8 cellular contexts compared by ENCODE assay signal in the genomic region with DNA sequence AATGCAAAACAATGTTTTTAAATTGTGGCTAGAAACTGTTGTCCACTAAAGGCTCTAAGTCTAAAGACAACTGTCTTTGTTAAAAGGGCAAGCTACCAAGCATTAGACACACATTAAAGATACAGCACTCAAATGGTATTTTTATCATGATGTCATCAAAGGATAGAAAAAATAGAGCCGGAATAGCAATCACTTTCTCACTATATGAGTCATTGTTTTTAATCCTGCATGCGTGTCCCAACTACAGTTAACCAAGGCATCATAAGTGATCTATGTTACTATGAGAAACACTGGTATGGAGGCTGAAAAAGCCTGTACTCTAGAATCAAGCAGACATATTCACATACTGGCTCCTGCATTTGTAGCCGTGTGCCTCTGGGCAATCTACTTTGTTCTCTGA. TPM values are rescaled to one million over a fixed set of nuclear protein-coding genes. Genes with fewer than 3 reads are reported as not detected.
DNase-seq lines count a peak whose midpoint lies in the region; ATAC-seq and TF ChIP-seq lines count a peak whose summit lies in the region.

No MANE protein-coding gene starts in this region.

- peaks cover 0 to 48% of the 10 kb centered on the region in 2 donors for H3K4me1 ChIP-seq in right atrium auricular region
- H3K4me1 ChIP-seq in vagina, result peaks cover 39% of the 10 kb centered on the region

- DNase-seq in right atrium auricular region (ENCODE audit: low spot score) (no peak), Right ventricle myocardium superior (no peak), amniotic stem cell (lab: John Stamatoyannopoulos, UW) (peak; percentile 83), kidney glomerular epithelial cell (lab: John Stamatoyannopoulos, UW) (peak; percentile 98), vagina (ENCODE audit: extremely low spot score in 2 of 2) (no peak), SIG-M5 (lab: John Stamatoyannopoulos, UW) (no peak), cortex of kidney (lab: John Stamatoyannopoulos, UW) (no peak)
- no peak for DNase-seq in activated CD4-positive, CD25-positive, alpha-beta regulatory T cell (lab: John Stamatoyannopoulos, UW)

- peaks cover 0 to 1% of the 10 kb centered on the region in 2 donors for H3K9me3 ChIP-seq in right atrium auricular region
- no peaks in the 10 kb centered on the region for H3K9me3 ChIP-seq in vagina

- H3K36me3 ChIP-seq in right atrium auricular region (no peaks in the 10 kb centered on the region), vagina (no peaks in the 10 kb centered on the region)

- H3K4me3 ChIP-seq in right atrium auricular region (no peak overlapping the region), vagina (no peak overlapping the region)

- intact Hi-C loops in Right ventricle myocardium superior (cut with DNase I), result no loop called here
- intact Hi-C loops in vagina (cut with DNase I), result loop anchor here (5.0 kb wide), 1 partner anchor 84 kb away; no protein-coding TSS in a partner anchor

- no peak for TF ChIP-seq POLR2A in vagina (IDR thresholded peaks at IDR 0.05)

- TF ChIP-seq CTCF in right atrium auricular region (IDR thresholded peaks at IDR 0.05) (no peak), vagina (IDR thresholded peaks at IDR 0.05) (no peak)

- no peaks in the 10 kb centered on the region for H3K27me3 ChIP-seq in right atrium auricular region
- no peaks in the 10 kb centered on the region for H3K27me3 ChIP-seq in vagina

- no peak for ATAC-seq in Right ventricle myocardium superior (ENCODE audit: poor library complexity)

- H3K27ac ChIP-seq in right atrium auricular region (peak overlapping the region; percentile 98 to 100), vagina (peak overlapping the region; percentile 99)

RNA-seq across cellular contexts. Expression of gene PJA2, which starts 1.9 kb away (rescaled TPM):
- total RNA-seq in right atrium auricular region (10 to 100 TPM; 80.7 to 88.3 TPM), Right ventricle myocardium superior (70.5 TPM), vagina (76.1 TPM)

Comparison
In these comparisons a context has a peak if more than half of its experiments do, and no peak if none do; other contexts are left out.
1. DNase-seq: peak in amniotic stem cell (single experiment) and kidney glomerular epithelial cell (single experiment); none in right atrium auricular region (single experiment), Right ventricle myocardium superior (single experiment), vagina (0 of 2), activated CD4-positive, CD25-positive, alpha-beta regulatory T cell (0 of 4), SIG-M5 (single experiment) and cortex of kidney (single experiment).